Comparison of ENCODE assay signal across 9 cellular contexts in the genomic region with DNA sequence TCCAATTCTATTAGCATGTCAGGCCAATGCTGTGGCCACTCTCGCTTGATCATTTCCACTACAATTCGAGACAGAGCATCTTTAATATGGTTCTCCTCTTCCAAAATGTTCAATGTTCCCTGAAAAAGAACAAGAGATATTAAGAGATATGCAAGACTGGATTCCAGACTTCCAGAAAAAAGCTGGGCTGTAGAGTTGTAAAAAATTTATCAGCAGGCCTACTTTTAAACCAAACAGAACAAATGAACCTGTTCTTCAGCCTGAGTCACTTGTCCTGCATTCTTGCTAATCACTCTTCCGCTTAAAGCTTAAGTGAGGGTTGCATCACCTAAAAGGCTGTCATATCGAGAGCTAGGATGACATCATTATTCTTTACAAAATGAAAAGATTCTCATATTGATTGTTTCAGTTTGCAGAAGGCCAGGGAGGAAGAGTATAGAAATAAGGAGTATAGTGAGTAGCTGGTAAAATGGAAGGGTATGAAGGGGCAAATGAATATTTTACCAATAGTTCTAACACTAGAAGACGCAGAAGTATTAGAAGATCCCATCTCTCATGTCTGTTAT. TPM values are rescaled to one million over a fixed set of nuclear protein-coding genes. Genes with fewer than 3 reads are reported as not detected.
DNase-seq lines count a peak whose midpoint lies in the region; ATAC-seq, FAIRE-seq and TF ChIP-seq lines count a peak whose summit lies in the region.
"Had no signal": no experiment of that assay in that cellular context is flagged by ENCODE, and none has a peak within 500 bp of the region (broad histone marks: within the 10 kb centered on the region; RNA-seq: fewer than 3 reads in every experiment).

No MANE protein-coding gene starts in this region.

- no peak for ATAC-seq in GM21515 (IDR thresholded peaks at IDR 0.05; ENCODE audit: unreplicated experiment)

- peak overlapping the region in 1 of 7 donors; percentile 36 for H3K4me3 Mint-ChIP-seq in CD8-positive, alpha-beta memory T cell
- H3K4me3 Mint-ChIP-seq in chondrocyte (ENCODE audit: unreplicated experiment) = no peak overlapping the region
- H3K4me3 Mint-ChIP-seq in HFFc6 = no peak overlapping the region

- TF ChIP-seq POLR2A in NB4 (IDR thresholded peaks at IDR 0.05; ENCODE audit: extremely low read depth, insufficient read length) = no peak

- FAIRE-seq in D721Med (lab: Jason Lieb, UNC) = no peak

- no peaks in the 10 kb centered on the region for H3K27me3 ChIP-seq in CD8-positive, alpha-beta memory T cell (ENCODE audit: insufficient read depth, low read length, poor library complexity, severe bottlenecking)
- H3K27me3 ChIP-seq: neutrophil had no signal

- peak overlapping the region; percentile 9 for H3K27ac ChIP-seq in CD8-positive, alpha-beta memory T cell (ENCODE audit: low read depth, low read length)
- H3K27ac ChIP-seq: neutrophil had no signal

- H3K27me3 Mint-ChIP-seq in CD8-positive, alpha-beta memory T cell = no peaks in the 10 kb centered on the region
- no peaks in the 10 kb centered on the region for H3K27me3 Mint-ChIP-seq in chondrocyte (ENCODE audit: low read depth)
- H3K27me3 Mint-ChIP-seq in HFFc6 (ENCODE audit: insufficient read depth) = no peaks in the 10 kb centered on the region

- peaks cover 8% of the 10 kb centered on the region for H3K4me1 ChIP-seq in CD8-positive, alpha-beta memory T cell (ENCODE audit: insufficient read depth, low read length)

- H3K9me3 Mint-ChIP-seq in CD8-positive, alpha-beta memory T cell = no peaks in the 10 kb centered on the region
- H3K9me3 Mint-ChIP-seq in chondrocyte (ENCODE audit: low read depth) (no peaks in the 10 kb centered on the region), HFFc6 (no peaks in the 10 kb centered on the region)

- POLR2A ChIA-PET in CD8-positive, alpha-beta memory T cell (lab: Charles Lee) = interaction anchor here (0.6 kb wide), 1 partner anchor 853 kb away, joined by 6 read pairs; no protein-coding TSS in a partner anchor

- DNase-seq in CD8-positive, alpha-beta memory T cell = no peak
- DNase-seq in NB4 (ENCODE audit: low read depth) = peak; percentile 20
- no peak for DNase-seq in chondrocyte (ENCODE audit: low spot score)
- DNase-seq in D721Med (ENCODE audit: insufficient read length, low spot score) = no peak
- DNase-seq in HFFc6 = no peak
- DNase-seq: COR-L47, NCI-H146 had no signal

- H3K4me1 Mint-ChIP-seq in CD8-positive, alpha-beta memory T cell = peaks cover 13 to 28% (median 23%) of the 10 kb centered on the region in 3 donors
- H3K4me1 Mint-ChIP-seq in chondrocyte (ENCODE audit: low read depth) (peaks cover 5% of the 10 kb centered on the region), HFFc6 (ENCODE audit: low read depth) (peaks cover 6% of the 10 kb centered on the region; the same call in 1 of the 2 replicates)

- no peak for TF ChIP-seq CTCF in NB4 (IDR thresholded peaks at IDR 0.05; ENCODE audit: low read depth, low read length)
- TF ChIP-seq CTCF in chondrocyte (IDR thresholded peaks at IDR 0.05) = no peak
- no peak for TF ChIP-seq CTCF in D721Med (IDR thresholded peaks at IDR 0.05; ENCODE audit: insufficient read depth, missing control alignments)
- no peak for TF ChIP-seq CTCF in HFFc6 (IDR thresholded peaks at IDR 0.05)

- no peaks in the 10 kb centered on the region for H3K9me3 ChIP-seq in CD8-positive, alpha-beta memory T cell (ENCODE audit: low read length)
- H3K9me3 ChIP-seq: neutrophil had no signal

- H3K27ac Mint-ChIP-seq in CD8-positive, alpha-beta memory T cell = peak overlapping the region in 5 of 8 donors; percentile 4 to 58 (median 26)
- H3K27ac Mint-ChIP-seq in chondrocyte (ENCODE audit: unreplicated experiment) = peak overlapping the region; percentile 8
- no peak overlapping the region for H3K27ac Mint-ChIP-seq in HFFc6

- CTCF ChIA-PET in CD8-positive, alpha-beta memory T cell (lab: Charles Lee) = interaction anchor here (1.0 kb wide), 1 partner anchor 38 kb away, joined by 5 read pairs; no protein-coding TSS in a partner anchor

- peaks cover 22% of the 10 kb centered on the region for H3K36me3 ChIP-seq in CD8-positive, alpha-beta memory T cell (ENCODE audit: insufficient read depth, low read length)

- H3K36me3 Mint-ChIP-seq in CD8-positive, alpha-beta memory T cell = peaks cover 4 to 68% (median 7%) of the 10 kb centered on the region in 3 donors
- H3K36me3 Mint-ChIP-seq in chondrocyte (ENCODE audit: low read depth) = peaks cover 16% of the 10 kb centered on the region
- H3K36me3 Mint-ChIP-seq in HFFc6 (ENCODE audit: low read depth) = peaks cover 21% of the 10 kb centered on the region; the same call in 1 of the 2 replicates

- H3K4me3 ChIP-seq in CD8-positive, alpha-beta memory T cell (ENCODE audit: low read length) = no peak overlapping the region
- no peak overlapping the region for H3K4me3 ChIP-seq in NB4 (ENCODE audit: low read depth, low read length)

RNA-seq across cellular contexts. Expression of a gene that starts 4.9 kb away (rescaled TPM):
- 100 to 1,000 TPM in 1 of 2 experiments, 10 to 100 TPM in 1; 98.0 to 116 TPM for total RNA-seq in CD8-positive, alpha-beta memory T cell
- polyA plus RNA-seq in CD8-positive, alpha-beta memory T cell = 15.3 TPM
- 32.4 to 42.7 TPM (median 38.7 TPM) in 3 replicates for total RNA-seq in chondrocyte
- 10 to 100 TPM; 30.5 to 41.1 (median 35.6) TPM for total RNA-seq in HFFc6 (2021; fragmentation: NEBNext Ultra II Directional; extraction: Animal tissue kit (Norgen Biotek cat#: 25700))

RNA-seq across cellular contexts. Expression of a gene that starts 5.0 kb away (rescaled TPM):
- 10 to 100 TPM; 33.8 to 38.6 TPM for total RNA-seq in CD8-positive, alpha-beta memory T cell
- polyA plus RNA-seq in CD8-positive, alpha-beta memory T cell = 15.6 TPM
- 21.2 to 28.4 TPM (median 25.8 TPM) in 3 replicates for total RNA-seq in chondrocyte
- total RNA-seq in HFFc6 (2021; fragmentation: NEBNext Ultra II Directional; extraction: Animal tissue kit (Norgen Biotek cat#: 25700)) = 10 to 100 TPM; 31.4 to 39.8 (median 37.3) TPM

RNA-seq across cellular contexts. Expression of a gene that starts 54.1 kb away (rescaled TPM):
- 100 to 1,000 TPM; 122 to 124 TPM for total RNA-seq in CD8-positive, alpha-beta memory T cell
- 19.6 TPM for polyA plus RNA-seq in CD8-positive, alpha-beta memory T cell
- total RNA-seq in chondrocyte = 19.3 to 28.2 TPM (median 20.1 TPM) in 3 replicates
- total RNA-seq in HFFc6 (2021; fragmentation: NEBNext Ultra II Directional; extraction: Animal tissue kit (Norgen Biotek cat#: 25700)) = 10 to 100 TPM; 43.5 to 66.9 (median 53.8) TPM

RNA-seq across cellular contexts. Expression of a gene that starts 54.2 kb away (rescaled TPM):
- 10 to 100 TPM; 48.9 to 49.1 TPM for total RNA-seq in CD8-positive, alpha-beta memory T cell
- polyA plus RNA-seq in CD8-positive, alpha-beta memory T cell = 86.5 TPM
- 131 to 142 TPM (median 133 TPM) in 3 replicates for total RNA-seq in chondrocyte
- 100 to 1,000 TPM; 147 to 176 (median 158) TPM for total RNA-seq in HFFc6 (2021; fragmentation: NEBNext Ultra II Directional; extraction: Animal tissue kit (Norgen Biotek cat#: 25700))

RNA-seq across cellular contexts. Expression of a gene that starts 58.1 kb away (rescaled TPM):
- total RNA-seq in CD8-positive, alpha-beta memory T cell = 10 to 100 TPM; 44.2 to 45.4 TPM
- polyA plus RNA-seq in CD8-positive, alpha-beta memory T cell = 3.9 TPM
- 49.5 to 131 TPM (median 126 TPM) in 3 replicates for total RNA-seq in chondrocyte
- total RNA-seq in HFFc6 (2021; fragmentation: NEBNext Ultra II Directional; extraction: Animal tissue kit (Norgen Biotek cat#: 25700)) = 10 to 100 TPM; 35.6 to 47.7 (median 41.0) TPM
